Comparison of ENCODE assay signal across 21 cellular contexts in genomic region chr4:168662297-168662985, GRCh38.
"Had no signal": no experiment of that assay in that cellular context is flagged by ENCODE, and none has a peak within 500 bp of the region (broad histone marks: within the 10 kb centered on the region; RNA-seq: fewer than 3 reads in every experiment).

No MANE protein-coding gene starts in this region.

- H3K27ac Mint-ChIP-seq: activated CD4-positive, alpha-beta T cell treated with anti-CD3 and anti-CD28 coated beads, Interleukin-2, amount 10 ng/mL, durations not matched to agents 24 days and 14 days; activated CD8-positive, alpha-beta T cell treated with anti-CD3 and anti-CD28 coated beads, Interleukin-2, amount 10 ng/mL, durations not matched to agents 7 days and 5 days; activated naive CD8-positive, alpha-beta T cell; activated T-cell treated with anti-CD3 and anti-CD28 coated beads, Interleukin-2, amount 50 U/mL, for 72 hours; naive thymus-derived CD8-positive, alpha-beta T cell; T-helper 2 cell treated with Interferon-gamma antibody and Interleukin-4, amounts not matched to agents 5 μg/mL and 100 μg/mL, for 36 hours had no signal

- H3K4me3 Mint-ChIP-seq: activated CD4-positive, alpha-beta T cell treated with anti-CD3 and anti-CD28 coated beads, Interleukin-2, amount 10 ng/mL, durations not matched to agents 24 days and 14 days; activated CD8-positive, alpha-beta T cell treated with anti-CD3 and anti-CD28 coated beads, Interleukin-2, amount 10 ng/mL, durations not matched to agents 7 days and 5 days; activated naive CD8-positive, alpha-beta T cell; activated T-cell treated with anti-CD3 and anti-CD28 coated beads, Interleukin-2, amount 50 U/mL, for 72 hours; naive thymus-derived CD8-positive, alpha-beta T cell; T-helper 2 cell treated with Interferon-gamma antibody and Interleukin-4, amounts not matched to agents 5 μg/mL and 100 μg/mL, for 36 hours had no signal

- H3K4me3 ChIP-seq: dorsolateral prefrontal cortex, gastroesophageal sphincter, heart right ventricle, prostate gland, thoracic aorta had no signal

- ATAC-seq: activated CD8-positive, alpha-beta T cell treated with anti-CD3 and anti-CD28 coated beads, Interleukin-2, amount 10 ng/mL, durations not matched to agents 7 days and 5 days; activated T-cell treated with anti-CD3 and anti-CD28 coated beads, Interleukin-2, amount 50 U/mL, for 72 hours; gastroesophageal sphincter; left cardiac atrium; naive thymus-derived CD8-positive, alpha-beta T cell; right cardiac atrium had no signal

- H3K27me3 ChIP-seq: brain microvascular endothelial cell, gastroesophageal sphincter, heart right ventricle had no signal

- H3K9me3 Mint-ChIP-seq: activated CD4-positive, alpha-beta T cell treated with anti-CD3 and anti-CD28 coated beads, Interleukin-2, amount 10 ng/mL, durations not matched to agents 24 days and 14 days; activated T-cell treated with anti-CD3 and anti-CD28 coated beads, Interleukin-2, amount 50 U/mL, for 72 hours; naive thymus-derived CD8-positive, alpha-beta T cell; T-helper 2 cell treated with Interferon-gamma antibody and Interleukin-4, amounts not matched to agents 5 μg/mL and 100 μg/mL, for 36 hours had no signal

- H3K36me3 Mint-ChIP-seq: activated naive CD8-positive, alpha-beta T cell; naive thymus-derived CD8-positive, alpha-beta T cell had no signal

- H3K4me1 Mint-ChIP-seq: activated CD4-positive, alpha-beta T cell treated with anti-CD3 and anti-CD28 coated beads, Interleukin-2, amount 10 ng/mL, durations not matched to agents 24 days and 14 days; naive thymus-derived CD8-positive, alpha-beta T cell had no signal

- H3K36me3 ChIP-seq: brain microvascular endothelial cell, gastroesophageal sphincter, heart right ventricle, prostate gland, thoracic aorta had no signal

- H3K4me1 ChIP-seq: prostate gland had no signal

- H3K27ac ChIP-seq: brain microvascular endothelial cell, dorsolateral prefrontal cortex, gastroesophageal sphincter, heart right ventricle, prostate gland, thoracic aorta had no signal

- H3K9me3 ChIP-seq: gastroesophageal sphincter, heart right ventricle, prostate gland, thoracic aorta had no signal

- H3K27me3 Mint-ChIP-seq: activated naive CD8-positive, alpha-beta T cell had no signal

- DNase-seq: activated CD4-positive, alpha-beta T cell treated with anti-CD3 and anti-CD28 coated beads, Interleukin-2, amount 10 ng/mL, durations not matched to agents 24 days and 14 days; activated CD4-positive, CD25-positive, alpha-beta regulatory T cell; activated CD8-positive, alpha-beta memory T cell treated with anti-CD3 and anti-CD28 coated beads, Interleukin-2, amount 50 U/mL, for 4 hours; activated CD8-positive, alpha-beta T cell treated with anti-CD3 and anti-CD28 coated beads, Interleukin-2, amount 10 ng/mL, durations not matched to agents 7 days and 5 days; activated gamma-delta T cell treated with Interleukin-2 at 50 U/mL for 16 hours; activated T-cell treated with anti-CD3 and anti-CD28 coated beads, Interleukin-2, amount 50 U/mL, for 72 hours; brain microvascular endothelial cell; cerebellar nuclear complex; dorsolateral prefrontal cortex; erythroblast; heart right ventricle; left cardiac atrium; naive thymus-derived CD8-positive, alpha-beta T cell; nucleus accumbens; right cardiac atrium; stimulated activated CD4-positive, alpha-beta T cell treated with anti-CD3 and anti-CD28 coated beads, Interleukin-1b, Interleukin-23, amount 100 ng/mL, for 48 hours had no signal
